Comparison of ENCODE assay signal across 12 cellular contexts in the genomic region with DNA sequence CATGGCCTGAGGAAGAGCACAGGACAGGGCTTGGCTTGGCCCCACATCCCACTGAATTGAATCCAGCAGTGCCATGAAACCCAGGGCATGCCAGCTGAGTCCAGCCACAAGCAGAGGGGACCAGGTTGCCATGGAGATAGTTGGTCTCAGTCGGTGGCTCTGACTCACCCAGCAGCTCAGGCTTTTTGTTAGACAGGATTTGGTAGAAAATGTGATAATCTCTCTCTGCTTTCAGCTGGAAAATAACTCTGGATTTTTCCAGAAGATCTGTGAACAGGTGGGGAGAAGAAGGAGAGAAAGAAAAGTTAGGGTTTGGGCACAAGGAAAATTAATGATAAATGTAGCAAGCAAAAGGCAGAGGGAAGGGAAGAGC. TPM values are rescaled to one million over a fixed set of nuclear protein-coding genes. Genes with fewer than 3 reads are reported as not detected.
A peak's percentile ranks its signal among the peaks of the same experiment; 100 is the strongest.
DNase-seq lines count a peak whose midpoint lies in the region; TF ChIP-seq lines count a peak whose summit lies in the region.
"Had no signal": no experiment of that assay in that cellular context is flagged by ENCODE, and none has a peak within 500 bp of the region (broad histone marks: within the 10 kb centered on the region; RNA-seq: fewer than 3 reads in every experiment).

No MANE protein-coding gene starts in this region.

- intact Hi-C loops in spleen (cut with DNase I; ENCODE audit: low total_unique reads), result no loop called here

- H3K27me3 ChIP-seq in spleen (replicated peaks in 1 of 7), result peaks cover 0 to 13% (median 0%) of the 10 kb centered on the region in 7 donors
- H3K27me3 ChIP-seq in HAP-1 (ENCODE audit: low read depth), result no peaks in the 10 kb centered on the region

- peak; percentile 29 for DNase-seq in NCI-H2107 (lab: John Stamatoyannopoulos, UW)
- DNase-seq in NCI-H2107 treated with DMSO at 0.1 percent for 48 hours (lab: John Stamatoyannopoulos, UW; ENCODE audit: unreplicated experiment), result no peak
- peak; percentile 0 for DNase-seq in NCI-H446 treated with DMSO at 0.1 percent for 48 hours (lab: John Stamatoyannopoulos, UW)
- DNase-seq in hippocampal formation (lab: John Stamatoyannopoulos, UW), result peak; percentile 13 to 68
- peak; percentile 16 for DNase-seq in spleen
- DNase-seq in islet precursor cell, result no peak
- no peak for DNase-seq in GM19238 (ENCODE audit: insufficient read length, low spot score)
- DNase-seq in HAP-1 (ENCODE audit: low spot score in 2 of 2), result no peak
- DNase-seq: activated gamma-delta T cell, KG1, left colon, OCI-M1 had no signal

- no peaks in the 10 kb centered on the region for H3K9me3 ChIP-seq in spleen
- no peaks in the 10 kb centered on the region for H3K9me3 ChIP-seq in HAP-1

- H3K4me1 ChIP-seq in spleen, result no peaks in the 10 kb centered on the region
- no peaks in the 10 kb centered on the region for H3K4me1 ChIP-seq in HAP-1

- in situ Hi-C loops in HAP-1 (cut with MboI; ENCODE audit: low sequenced_read_pairs), result no loop called here

- TF ChIP-seq POLR2A in spleen (IDR thresholded peaks at IDR 0.05), result no peak

- H3K27ac ChIP-seq in spleen, result no peak overlapping the region

- H3K4me3 ChIP-seq in spleen, result no peak overlapping the region
- H3K4me3 ChIP-seq in HAP-1, result no peak overlapping the region

- H3K36me3 ChIP-seq in spleen, result no peaks in the 10 kb centered on the region
- no peaks in the 10 kb centered on the region for H3K36me3 ChIP-seq in HAP-1 (replicated peaks)

- TF ChIP-seq CTCF in spleen (IDR thresholded peaks at IDR 0.05 in 8 of 11, conservative IDR thresholded peaks at IDR 0.05 in 3 of 11), result no peak

- 0 to 24% (median 13%) methylated on average over 1 of the region's 1 CpG for WGBS in spleen, 5 donors

RNA-seq across cellular contexts. Expression of a gene that starts 4.7 kb away (rescaled TPM):
- under 1 TPM in 1 of 7 donors, not detected in 6; 0.09 TPM for total RNA-seq in spleen
- polyA plus RNA-seq in spleen, result under 1 TPM; 0.06 to 0.65 (median 0.12) TPM
- total RNA-seq: left colon had no signal

RNA-seq across cellular contexts. Expression of a gene that starts 22.6 kb away (rescaled TPM):
- under 1 TPM in 1 of 7 donors, not detected in 6; 0.82 TPM for total RNA-seq in spleen
- under 1 TPM; 0.35 to 0.44 (median 0.37) TPM for polyA plus RNA-seq in spleen
- total RNA-seq: left colon had no signal

RNA-seq across cellular contexts. Expression of a gene that starts 38.8 kb away (rescaled TPM):
- total RNA-seq in spleen, result 10 to 100 TPM; 32.7 to 62.7 (median 40.0) TPM
- polyA plus RNA-seq in spleen, result 10 to 100 TPM; 39.6 to 48.5 (median 40.6) TPM

RNA-seq across cellular contexts. Expression of a gene that starts 53.9 kb away (rescaled TPM):
- total RNA-seq in spleen, result 10 to 100 TPM in 1 of 7 donors, 1 to 10 TPM in 6; 2.1 to 13.0 (median 4.3) TPM
- 1 to 10 TPM; 1.3 to 4.1 (median 2.7) TPM for polyA plus RNA-seq in spleen

RNA-seq across cellular contexts. Expression of a gene that starts 58.1 kb away (rescaled TPM):
- total RNA-seq in spleen, result not detected
- not detected for polyA plus RNA-seq in spleen
- total RNA-seq: left colon had no signal

Comparison
In these comparisons a context has a peak if more than half of its experiments do, and no peak if none do; other contexts are left out.
1. DNase-seq: peak in NCI-H2107 (single experiment), NCI-H446 treated with DMSO at 0.1 percent for 48 hours (single experiment), hippocampal formation (2 of 2) and spleen (single experiment); none in NCI-H2107 treated with DMSO at 0.1 percent for 48 hours (single experiment), islet precursor cell (single experiment), GM19238 (single experiment) and HAP-1 (0 of 2).